ENCODE assay signal across 23 cellular contexts in genomic region chr10:807163-807957, GRCh38.
"Had no signal": no experiment of that assay in that cellular context is flagged by ENCODE, and none has a peak within 500 bp of the region (broad histone marks: within the 10 kb centered on the region; RNA-seq: fewer than 3 reads in every experiment).

No MANE protein-coding gene starts in this region.

- H3K27ac ChIP-seq: cardiac muscle cell, colonic mucosa, gastroesophageal sphincter, hepatocyte, spleen, tibial nerve had no signal

- DNase-seq: activated gamma-delta T cell treated with Interleukin-2 at 50 U/mL for 16 hours; activated naive CD8-positive, alpha-beta T cell treated with anti-CD3 and anti-CD28 coated beads, Interleukin-2, amount 50 U/mL, for 24 hours; anterior cingulate cortex; cerebellar nuclear complex; colonic mucosa; effector memory CD4-positive, alpha-beta T cell; left cardiac atrium; mammary epithelial cell; naive B cell; occipital lobe; spleen; stimulated activated naive CD4-positive, alpha-beta T cell treated with Interleukin-2 at 50 U/mL for 16 hours; T-helper 2 cell had no signal

- H3K4me1 ChIP-seq: colonic mucosa had no signal

- H3K4me3 ChIP-seq: cardiac muscle cell, colonic mucosa, dorsolateral prefrontal cortex, gastroesophageal sphincter, hepatocyte, spleen, tibial nerve had no signal

- H3K4me1 Mint-ChIP-seq: activated naive CD4-positive, alpha-beta T cell treated with anti-CD3 and anti-CD28 coated beads, Interleukin-2, amount 50 U/mL, for 24 hours; activated T-helper 17 cell treated with anti-CD3 and anti-CD28 coated beads, Interleukin-2, amount 50 U/mL, for 72 hours; mesothelial cell of epicardium; WTC11 had no signal

- H3K27me3 Mint-ChIP-seq: activated naive CD4-positive, alpha-beta T cell treated with anti-CD3 and anti-CD28 coated beads, Interleukin-2, amount 50 U/mL, for 24 hours; activated naive CD8-positive, alpha-beta T cell treated with anti-CD3 and anti-CD28 coated beads, Interleukin-2, amount 50 U/mL, for 24 hours; activated T-helper 17 cell treated with anti-CD3 and anti-CD28 coated beads, Interleukin-2, amount 50 U/mL, for 72 hours; naive B cell had no signal

- H3K9me3 ChIP-seq: colonic mucosa, gastroesophageal sphincter, spleen, tibial nerve had no signal

- H3K4me3 Mint-ChIP-seq: activated naive CD4-positive, alpha-beta T cell treated with anti-CD3 and anti-CD28 coated beads, Interleukin-2, amount 50 U/mL, for 24 hours; activated naive CD8-positive, alpha-beta T cell treated with anti-CD3 and anti-CD28 coated beads, Interleukin-2, amount 50 U/mL, for 24 hours; activated T-helper 17 cell treated with anti-CD3 and anti-CD28 coated beads, Interleukin-2, amount 50 U/mL, for 72 hours; mesothelial cell of epicardium; naive B cell; WTC11 had no signal

- H3K27ac Mint-ChIP-seq: activated T-helper 17 cell treated with anti-CD3 and anti-CD28 coated beads, Interleukin-2, amount 50 U/mL, for 72 hours had no signal

- H3K27me3 ChIP-seq: cardiac muscle cell, colonic mucosa, dorsolateral prefrontal cortex, gastroesophageal sphincter, hepatocyte, spleen, tibial nerve had no signal

- H3K9me3 Mint-ChIP-seq: activated naive CD4-positive, alpha-beta T cell treated with anti-CD3 and anti-CD28 coated beads, Interleukin-2, amount 50 U/mL, for 24 hours; activated naive CD8-positive, alpha-beta T cell treated with anti-CD3 and anti-CD28 coated beads, Interleukin-2, amount 50 U/mL, for 24 hours; activated T-helper 17 cell treated with anti-CD3 and anti-CD28 coated beads, Interleukin-2, amount 50 U/mL, for 72 hours; mesothelial cell of epicardium; naive B cell; WTC11 had no signal

- ATAC-seq: activated naive CD8-positive, alpha-beta T cell treated with anti-CD3 and anti-CD28 coated beads, Interleukin-2, amount 50 U/mL, for 24 hours; activated T-helper 17 cell treated with anti-CD3 and anti-CD28 coated beads, Interleukin-2, amount 50 U/mL, for 72 hours; gastroesophageal sphincter; left cardiac atrium; right cardiac atrium; WTC11 had no signal
